ENCODE assay signal across 1 cellular context in genomic region chr16:14634389-14634725, GRCh38.
TF ChIP-seq lines count a peak whose summit lies in the region.

No MANE protein-coding gene starts in this region.

TF ChIP-seq in IMR-90, 13 proteins besides CTCF, POLR2A, EP300 and RAD21 (continued from another document):
- TF ChIP-seq USF2 (IDR thresholded peaks at IDR 0.05; ENCODE audit: low read depth, low read length) (no peak), CEBPB (IDR thresholded peaks at IDR 0.05; ENCODE audit: low read depth, low read length) (no peak), MAFK (IDR thresholded peaks at IDR 0.05; ENCODE audit: low read depth, low read length) (no peak), CHD1 (IDR thresholded peaks at IDR 0.05; ENCODE audit: low read depth, low read length) (no peak), SMC3 (IDR thresholded peaks at IDR 0.05; ENCODE audit: low read depth, low read length) (no peak), RCOR1 (IDR thresholded peaks at IDR 0.05; ENCODE audit: insufficient replicate concordance, low read length) (no peak), BHLHE40 (IDR thresholded peaks at IDR 0.05; ENCODE audit: low read depth, low read length) (no peak)
